In genomic region chr14:100144996-100145646, GRCh38 we compare ENCODE assay signal across 1 cellular context.
TF ChIP-seq lines count a peak whose summit lies in the region.

No MANE protein-coding gene starts in this region.

TF ChIP-seq in HepG2, 621 proteins besides CTCF, POLR2A, EP300 and RAD21 (continued from another document and continues in another):
- TF ChIP-seq ZNF280D (CRISPR knock-in tag; IDR thresholded peaks at IDR 0.05) = peak; percentile 20; the same call in 1 of the 2 replicates
- TF ChIP-seq ZNF605 (CRISPR knock-in tag; IDR thresholded peaks at IDR 0.05) = peak; percentile 97
- 0 out of 2 replicates have a peak, but pooled peaks have one; percentile 55 for TF ChIP-seq ARNT2 (CRISPR knock-in tag; IDR thresholded peaks at IDR 0.05; ENCODE audit: low read depth)
- peak; percentile 62; the same call in 1 of the 2 replicates for TF ChIP-seq SMAD1 (CRISPR knock-in tag; IDR thresholded peaks at IDR 0.05; ENCODE audit: borderline replicate concordance, low read depth)
- TF ChIP-seq ZNF431 (CRISPR knock-in tag; IDR thresholded peaks at IDR 0.05; ENCODE audit: borderline replicate concordance, low read depth) = peak; percentile 64; the same call in 1 of the 2 replicates
- TF ChIP-seq FOXO1 (CRISPR knock-in tag; IDR thresholded peaks at IDR 0.05) = peak; percentile 31; the same call in 1 of the 2 replicates
- TF ChIP-seq NCOR1 (IDR thresholded peaks at IDR 0.05; ENCODE audit: borderline replicate concordance, low read length) = peak; percentile 59; the same call in 1 of the 2 replicates
- TF ChIP-seq FOXJ3 (CRISPR knock-in tag; IDR thresholded peaks at IDR 0.05; ENCODE audit: borderline replicate concordance) = peak; percentile 12; the same call in 1 of the 2 replicates
- TF ChIP-seq MAX (IDR thresholded peaks at IDR 0.05) = peak; percentile 74
- peak; percentile 85 for TF ChIP-seq DRAP1 (CRISPR knock-in tag; IDR thresholded peaks at IDR 0.05)
- TF ChIP-seq ZBTB7A (CRISPR knock-in tag; IDR thresholded peaks at IDR 0.05) = peak; percentile 83
- TF ChIP-seq PRDM10 (CRISPR knock-in tag; IDR thresholded peaks at IDR 0.05; ENCODE audit: low read depth) = peak; percentile 75; the same call in 1 of the 2 replicates
- TF ChIP-seq ZNF788 (CRISPR knock-in tag; IDR thresholded peaks at IDR 0.05; ENCODE audit: borderline replicate concordance) = peak; percentile 65; the same call in 1 of the 2 replicates
- peak; percentile 68; the same call in 1 of the 2 replicates for TF ChIP-seq PHF20 (CRISPR knock-in tag; IDR thresholded peaks at IDR 0.05)
- no peak for TF ChIP-seq MTF1 (CRISPR knock-in tag; IDR thresholded peaks at IDR 0.05)
- no peak for TF ChIP-seq ZXDC (CRISPR knock-in tag; IDR thresholded peaks at IDR 0.05)
- 0 out of 2 replicates have a peak, but pooled peaks have one; percentile 81 for TF ChIP-seq HINFP (CRISPR knock-in tag; IDR thresholded peaks at IDR 0.05; ENCODE audit: low read depth)
- TF ChIP-seq ZZZ3 (CRISPR knock-in tag; IDR thresholded peaks at IDR 0.05; ENCODE audit: borderline replicate concordance) = peak; percentile 62; the same call in 1 of the 2 replicates
- peak; percentile 26; the same call in 1 of the 2 replicates for TF ChIP-seq TMF1 (CRISPR knock-in tag; IDR thresholded peaks at IDR 0.05; ENCODE audit: low read depth)
- TF ChIP-seq GATAD2A (CRISPR knock-in tag; IDR thresholded peaks at IDR 0.05) = peak; percentile 75
- TF ChIP-seq NONO (IDR thresholded peaks at IDR 0.05) = no peak
- TF ChIP-seq NONO (CRISPR knock-in tag; conservative IDR thresholded peaks at IDR 0.05) = peak; percentile 75
- TF ChIP-seq ZMAT3 (CRISPR knock-in tag; conservative IDR thresholded peaks at IDR 0.05) = peak; percentile 93; the same call in 1 of the 2 replicates
- TF ChIP-seq TSC22D2 (CRISPR knock-in tag; IDR thresholded peaks at IDR 0.05; ENCODE audit: borderline replicate concordance) = no peak
- TF ChIP-seq ZSCAN29 (CRISPR knock-in tag; conservative IDR thresholded peaks at IDR 0.05) = peak; percentile 71; the same call in 1 of the 2 replicates
- no peak for TF ChIP-seq POGZ (CRISPR knock-in tag; IDR thresholded peaks at IDR 0.05)
- TF ChIP-seq MED13 (CRISPR knock-in tag; IDR thresholded peaks at IDR 0.05) = peak; percentile 41; the same call in 1 of the 2 replicates
- TF ChIP-seq FOXA3 (CRISPR knock-in tag; IDR thresholded peaks at IDR 0.05) = peak; percentile 62
- peak; percentile 35; the same call in 1 of the 2 replicates for TF ChIP-seq BORCS8-MEF2B (CRISPR knock-in tag; IDR thresholded peaks at IDR 0.05)
- TF ChIP-seq THAP7 (CRISPR knock-in tag; IDR thresholded peaks at IDR 0.05) = peak; percentile 73; the same call in 1 of the 2 replicates
- peak; percentile 98; the same call in 1 of the 2 replicates for TF ChIP-seq ZBTB10 (CRISPR knock-in tag; IDR thresholded peaks at IDR 0.05; ENCODE audit: borderline replicate concordance)
- peak; percentile 40 for TF ChIP-seq TEAD3 (CRISPR knock-in tag; optimal IDR thresholded peaks at IDR 0.05; ENCODE audit: borderline replicate concordance)
- peak; percentile 65 for TF ChIP-seq ZNF558 (CRISPR knock-in tag; IDR thresholded peaks at IDR 0.05; ENCODE audit: borderline replicate concordance)
- no peak for TF ChIP-seq ZNF260 (CRISPR knock-in tag; IDR thresholded peaks at IDR 0.05; ENCODE audit: borderline replicate concordance, low read depth)
- peak; percentile 91 for TF ChIP-seq HDAC1 (CRISPR knock-in tag; IDR thresholded peaks at IDR 0.05)
- no peak for TF ChIP-seq ZNF20 (CRISPR knock-in tag; IDR thresholded peaks at IDR 0.05)
- TF ChIP-seq KLF6 (CRISPR knock-in tag; IDR thresholded peaks at IDR 0.05) = no peak
- TF ChIP-seq ZNF264 (CRISPR knock-in tag; IDR thresholded peaks at IDR 0.05) = peak; percentile 95
- no peak for TF ChIP-seq ZNF367 (CRISPR knock-in tag; IDR thresholded peaks at IDR 0.05; ENCODE audit: borderline replicate concordance)
- no peak for TF ChIP-seq GMEB2 (CRISPR knock-in tag; IDR thresholded peaks at IDR 0.05; ENCODE audit: low read depth)
- 0 out of 2 replicates have a peak, but pooled peaks have one; percentile 19 for TF ChIP-seq ZNF160 (CRISPR knock-in tag; IDR thresholded peaks at IDR 0.05)
- TF ChIP-seq THRA (CRISPR knock-in tag; IDR thresholded peaks at IDR 0.05; ENCODE audit: borderline replicate concordance) = peak; percentile 49
- 0 out of 2 replicates have a peak, but pooled peaks have one; percentile 29 for TF ChIP-seq JUN (CRISPR knock-in tag; IDR thresholded peaks at IDR 0.05)
- TF ChIP-seq REL (CRISPR knock-in tag; conservative IDR thresholded peaks at IDR 0.05) = no peak
- TF ChIP-seq ZNF619 (CRISPR knock-in tag; IDR thresholded peaks at IDR 0.05) = 0 out of 2 replicates have a peak, but pooled peaks have one; percentile 53
- no peak for TF ChIP-seq ZSCAN9 (CRISPR knock-in tag; IDR thresholded peaks at IDR 0.05; ENCODE audit: borderline replicate concordance)
